ENCODE assay signal across 21 cellular contexts in the genomic region with DNA sequence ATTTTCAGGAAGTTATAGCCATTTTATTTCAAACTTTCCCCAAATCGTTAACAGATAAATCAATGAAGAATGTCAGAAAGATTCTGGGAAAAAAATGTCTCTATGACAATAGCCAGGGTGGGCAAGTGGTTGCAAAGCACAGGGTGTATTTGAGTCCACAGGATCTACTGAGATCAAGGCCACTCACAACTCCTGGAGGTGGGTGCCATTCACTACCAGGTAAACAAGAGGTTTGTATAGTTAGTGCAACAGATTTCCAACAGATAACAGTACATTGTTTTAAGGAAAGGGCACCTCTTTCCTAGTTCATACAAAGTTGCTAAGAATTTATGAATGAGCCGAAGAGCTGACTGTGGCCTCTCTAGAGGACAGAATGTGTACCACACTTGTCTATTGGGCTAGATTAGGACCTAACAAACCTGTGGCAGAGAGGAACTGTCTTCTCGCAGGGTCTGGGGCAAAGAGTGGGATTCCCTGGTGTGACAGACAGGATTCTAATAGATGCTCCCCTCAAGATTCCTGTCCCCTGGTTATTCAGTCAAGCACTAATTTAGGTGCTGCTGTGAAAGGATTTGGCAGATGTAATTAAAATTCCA. TPM values are rescaled to one million over a fixed set of nuclear protein-coding genes. Genes with fewer than 3 reads are reported as not detected.
DNase-seq lines count a peak whose midpoint lies in the region; ATAC-seq and TF ChIP-seq lines count a peak whose summit lies in the region.
"Had no signal": no experiment of that assay in that cellular context is flagged by ENCODE, and none has a peak within 500 bp of the region (broad histone marks: within the 10 kb centered on the region; RNA-seq: fewer than 3 reads in every experiment).

No MANE protein-coding gene starts in this region.

- H3K9me3 Mint-ChIP-seq in mesothelial cell of epicardium: peaks cover 4% of the 10 kb centered on the region
- no peaks in the 10 kb centered on the region for H3K9me3 Mint-ChIP-seq in naive thymus-derived CD4-positive, alpha-beta T cell
- H3K9me3 Mint-ChIP-seq: activated CD8-positive, alpha-beta T cell treated with anti-CD3 and anti-CD28 coated beads for 36 hours; activated naive CD4-positive, alpha-beta T cell treated with anti-CD3 and anti-CD28 coated beads for 36 hours; activated T-cell treated with anti-CD3 and anti-CD28 coated beads, Interleukin-2, amount 50 U/mL, for 24 hours; CD4-positive, alpha-beta T cell had no signal

- no peak overlapping the region for H3K9ac ChIP-seq in Loucy (ENCODE audit: low read depth, low read length, poor library complexity, severe bottlenecking)
- H3K9ac ChIP-seq in duodenal mucosa (ENCODE audit: low read depth in 1 of 2, low read length in 2 of 2): peak overlapping the region; percentile 26 to 28

- H3K36me3 Mint-ChIP-seq in mesothelial cell of epicardium: peaks cover 12% of the 10 kb centered on the region
- peaks cover 0 to 8% (median 0%) of the 10 kb centered on the region in 5 donors for H3K36me3 Mint-ChIP-seq in naive thymus-derived CD4-positive, alpha-beta T cell

- no peaks in the 10 kb centered on the region for H3K79me2 ChIP-seq in Loucy (ENCODE audit: insufficient read depth, low read length)

- no peaks in the 10 kb centered on the region for H3F3A ChIP-seq in Loucy (ENCODE audit: low read depth)

- no peaks in the 10 kb centered on the region for H3K4me1 ChIP-seq in Loucy (ENCODE audit: insufficient read depth, low read length, poor library complexity, severe bottlenecking)
- H3K4me1 ChIP-seq in duodenal mucosa (ENCODE audit: control insufficient read depth in 1 of 2, insufficient read depth in 2 of 2, low read length in 2 of 2): peaks cover 13 to 18% of the 10 kb centered on the region in 2 donors
- no peaks in the 10 kb centered on the region for H3K4me1 ChIP-seq in naive thymus-derived CD4-positive, alpha-beta T cell (ENCODE audit: control insufficient read depth in 2 of 2, insufficient read depth in 2 of 2, low read length in 2 of 2)

- ATAC-seq in naive thymus-derived CD4-positive, alpha-beta T cell: no peak
- ATAC-seq: activated CD8-positive, alpha-beta T cell treated with anti-CD3 and anti-CD28 coated beads for 36 hours; T-helper 17 cell had no signal

- no peaks in the 10 kb centered on the region for H3K27me3 Mint-ChIP-seq in mesothelial cell of epicardium (ENCODE audit: low read depth)
- H3K27me3 Mint-ChIP-seq in naive thymus-derived CD4-positive, alpha-beta T cell: no peaks in the 10 kb centered on the region
- H3K27me3 Mint-ChIP-seq: activated CD8-positive, alpha-beta T cell treated with anti-CD3 and anti-CD28 coated beads for 36 hours; activated T-cell treated with anti-CD3 and anti-CD28 coated beads, Interleukin-2, amount 50 U/mL, for 24 hours; CD4-positive, alpha-beta T cell; T-helper 17 cell had no signal

- H3K27ac Mint-ChIP-seq in mesothelial cell of epicardium: peak overlapping the region; percentile 8
- no peak overlapping the region for H3K27ac Mint-ChIP-seq in naive thymus-derived CD4-positive, alpha-beta T cell
- H3K27ac Mint-ChIP-seq: activated CD8-positive, alpha-beta T cell treated with anti-CD3 and anti-CD28 coated beads for 36 hours; activated naive CD4-positive, alpha-beta T cell treated with anti-CD3 and anti-CD28 coated beads for 36 hours; activated T-cell treated with anti-CD3 and anti-CD28 coated beads, Interleukin-2, amount 50 U/mL, for 24 hours; CD4-positive, alpha-beta T cell; T-helper 17 cell had no signal

- no peaks in the 10 kb centered on the region for H4K20me1 ChIP-seq in Loucy (ENCODE audit: insufficient read depth, low read length, poor library complexity, severe bottlenecking)

- H3K4me1 Mint-ChIP-seq in mesothelial cell of epicardium: peaks cover 10% of the 10 kb centered on the region
- H3K4me1 Mint-ChIP-seq in naive thymus-derived CD4-positive, alpha-beta T cell: no peaks in the 10 kb centered on the region
- H3K4me1 Mint-ChIP-seq: T-helper 17 cell had no signal

- DNase-seq in mesothelial cell of epicardium (ENCODE audit: low spot score in 2 of 2, unreplicated experiment in 2 of 2) (no peak), NCI-H1048 (lab: John Stamatoyannopoulos, UW) (no peak), Kasumi-1 (lab: John Stamatoyannopoulos, UW) (no peak), SHP77 (lab: John Stamatoyannopoulos, UW) (no peak)
- DNase-seq in naive thymus-derived CD4-positive, alpha-beta T cell: no peak
- DNase-seq: ACHN; activated CD8-positive, alpha-beta T cell treated with anti-CD3 and anti-CD28 coated beads for 36 hours; activated naive CD4-positive, alpha-beta T cell treated with anti-CD3 and anti-CD28 coated beads for 36 hours; activated T-cell treated with anti-CD3 and anti-CD28 coated beads, Interleukin-2, amount 50 U/mL, for 24 hours; aorta; CD4-positive, alpha-beta T cell; cortex of kidney; DMS79 treated with DMSO at 0.1 percent for 48 hours; kidney glomerular epithelial cell; NCI-H2171; stimulated activated CD8-positive, alpha-beta memory T cell treated with anti-CD3 and anti-CD28 coated beads, Interleukin-4, amount 100 ng/mL, for 48 hours; T-helper 17 cell had no signal

- no peak overlapping the region for H2AFZ ChIP-seq in Loucy (ENCODE audit: low read length)

- no peak overlapping the region for H3K4me2 ChIP-seq in Loucy (ENCODE audit: low read depth, low read length, poor library complexity, severe bottlenecking)

- POLR2A ChIA-PET in naive thymus-derived CD4-positive, alpha-beta T cell (lab: Charles Lee): interaction anchor here (0.7 kb wide), 1 partner anchor 9 kb away, joined by 3 read pairs; no protein-coding TSS in a partner anchor

- no peak overlapping the region for H3K4me3 Mint-ChIP-seq in mesothelial cell of epicardium
- no peak overlapping the region for H3K4me3 Mint-ChIP-seq in naive thymus-derived CD4-positive, alpha-beta T cell
- H3K4me3 Mint-ChIP-seq: activated CD8-positive, alpha-beta T cell treated with anti-CD3 and anti-CD28 coated beads for 36 hours; activated naive CD4-positive, alpha-beta T cell treated with anti-CD3 and anti-CD28 coated beads for 36 hours; activated T-cell treated with anti-CD3 and anti-CD28 coated beads, Interleukin-2, amount 50 U/mL, for 24 hours; CD4-positive, alpha-beta T cell; T-helper 17 cell had no signal

- H3K27me3 ChIP-seq in Loucy (ENCODE audit: insufficient read depth, low read length, poor library complexity, severe bottlenecking) (no peaks in the 10 kb centered on the region), duodenal mucosa (ENCODE audit: control insufficient read depth in 1 of 2, insufficient read depth in 2 of 2, low read length in 2 of 2) (no peaks in the 10 kb centered on the region)
- no peaks in the 10 kb centered on the region for H3K27me3 ChIP-seq in naive thymus-derived CD4-positive, alpha-beta T cell (ENCODE audit: control insufficient read depth in 2 of 2, insufficient read depth in 2 of 2, low read length in 2 of 2)
- H3K27me3 ChIP-seq: neutrophil had no signal

- CTCF ChIA-PET in naive thymus-derived CD4-positive, alpha-beta T cell (lab: Charles Lee): no interaction called here

- H3K4me3 ChIP-seq in Loucy (ENCODE audit: low read length, poor library complexity, severe bottlenecking): no peak overlapping the region
- peak overlapping the region in 1 of 2 donors; percentile 19 for H3K4me3 ChIP-seq in duodenal mucosa (ENCODE audit: low read depth in 1 of 2, low read length in 2 of 2)
- no peak overlapping the region for H3K4me3 ChIP-seq in naive thymus-derived CD4-positive, alpha-beta T cell (ENCODE audit: low read length)

- intact Hi-C loops in naive thymus-derived CD4-positive, alpha-beta T cell (cut with micrococcal nuclease): no loop called here

- H3K27ac ChIP-seq in 22Rv1 (peak overlapping the region; percentile 77), duodenal mucosa (ENCODE audit: low read depth, low read length) (no peak overlapping the region)
- H3K27ac ChIP-seq in naive thymus-derived CD4-positive, alpha-beta T cell (ENCODE audit: low read depth, low read length): no peak overlapping the region
- H3K27ac ChIP-seq: neutrophil had no signal

- H3K9me2 ChIP-seq in Loucy (replicated peaks; ENCODE audit: low read depth, low read length): no peaks in the 10 kb centered on the region

- TF ChIP-seq CTCF in 22Rv1 (IDR thresholded peaks at IDR 0.05) (peak; percentile 20; the same call in 1 of the 2 replicates), Loucy (conservative IDR thresholded peaks at IDR 0.05; ENCODE audit: low read length) (peak; percentile 26; the same call in 1 of the 2 replicates), mesothelial cell of epicardium (IDR thresholded peaks at IDR 0.05; ENCODE audit: unreplicated experiment) (no peak)

- H3K36me3 ChIP-seq in Loucy (ENCODE audit: insufficient read depth, low read length) (no peaks in the 10 kb centered on the region), duodenal mucosa (ENCODE audit: control insufficient read depth in 1 of 2, insufficient read depth in 2 of 2, low read length in 2 of 2) (no peaks in the 10 kb centered on the region)
- H3K36me3 ChIP-seq in naive thymus-derived CD4-positive, alpha-beta T cell (ENCODE audit: control insufficient read depth in 2 of 3, insufficient read depth in 3 of 3, low read length in 3 of 3): no peaks in the 10 kb centered on the region
- H3K36me3 ChIP-seq: neutrophil had no signal

- H3K9me3 ChIP-seq in Loucy (ENCODE audit: insufficient read depth, low read depth, low read length) (no peaks in the 10 kb centered on the region), duodenal mucosa (ENCODE audit: control insufficient read depth in 1 of 2, low read length in 2 of 2) (no peaks in the 10 kb centered on the region)
- no peaks in the 10 kb centered on the region for H3K9me3 ChIP-seq in naive thymus-derived CD4-positive, alpha-beta T cell (ENCODE audit: control insufficient read depth in 2 of 3, low read length in 3 of 3)
- H3K9me3 ChIP-seq: neutrophil had no signal

RNA-seq across cellular contexts. Expression of a gene that starts 52.0 kb away (rescaled TPM):
- 40.8 to 41.6 TPM (median 41.4 TPM) in 3 replicates for total RNA-seq in mesothelial cell of epicardium
- 10 to 100 TPM in 1 of 5 experiments, 1 to 10 TPM in 4; 2.4 to 11.1 (median 4.2) TPM for total RNA-seq in naive thymus-derived CD4-positive, alpha-beta T cell
- polyA plus RNA-seq in naive thymus-derived CD4-positive, alpha-beta T cell: 1 to 10 TPM in 1 of 2 donors, under 1 TPM in 1; 0.66 to 3.1 TPM

RNA-seq across cellular contexts. Expression of a gene that starts 54.9 kb away (rescaled TPM):
- total RNA-seq in mesothelial cell of epicardium: 43.6 to 44.8 TPM (median 43.9 TPM) in 3 replicates
- 10 to 100 TPM; 17.2 to 23.7 (median 22.7) TPM for total RNA-seq in naive thymus-derived CD4-positive, alpha-beta T cell
- polyA plus RNA-seq in naive thymus-derived CD4-positive, alpha-beta T cell: 10 to 100 TPM; 28.4 to 31.4 TPM

RNA-seq across cellular contexts. Expression of a gene that starts 57.4 kb away (rescaled TPM):
- total RNA-seq in mesothelial cell of epicardium: 9.1 to 11.5 TPM (median 10.3 TPM) in 3 replicates
- total RNA-seq in naive thymus-derived CD4-positive, alpha-beta T cell: under 1 TPM in 4 of 5 experiments, not detected in 1; 0.17 to 0.54 (median 0.40) TPM
- not detected for polyA plus RNA-seq in naive thymus-derived CD4-positive, alpha-beta T cell
